Comparison of ENCODE assay signal across 1 cellular context in genomic region chrX:49284212-49284611, GRCh38.
TF ChIP-seq lines count a peak whose summit lies in the region.

No MANE protein-coding gene starts in this region.

TF ChIP-seq in A549, 52 proteins besides CTCF, POLR2A, EP300 and RAD21:
- TF ChIP-seq CHD4 (IDR thresholded peaks at IDR 0.05; ENCODE audit: borderline replicate concordance) = no peak
- TF ChIP-seq BHLHE40 (IDR thresholded peaks at IDR 0.05; ENCODE audit: low read depth, low read length) = no peak
- TF ChIP-seq MAFK (IDR thresholded peaks at IDR 0.05; ENCODE audit: partially characterized antibody) = no peak
- TF ChIP-seq NFE2L2 (conservative IDR thresholded peaks at IDR 0.05; ENCODE audit: low read length) = no peak
- TF ChIP-seq PHF8 (IDR thresholded peaks at IDR 0.05; ENCODE audit: borderline replicate concordance, low read depth) = no peak
- TF ChIP-seq, protein P1, sequence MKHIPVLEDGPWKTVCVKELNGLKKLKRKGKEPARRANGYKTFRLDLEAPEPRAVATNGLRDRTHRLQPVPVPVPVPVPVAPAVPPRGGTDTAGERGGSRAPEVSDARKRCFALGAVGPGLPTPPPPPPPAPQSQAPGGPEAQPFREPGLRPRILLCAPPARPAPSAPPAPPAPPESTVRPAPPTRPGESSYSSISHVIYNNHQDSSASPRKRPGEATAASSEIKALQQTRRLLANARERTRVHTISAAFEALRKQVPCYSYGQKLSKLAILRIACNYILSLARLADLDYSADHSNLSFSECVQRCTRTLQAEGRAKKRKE (CRISPR knock-in tag; IDR thresholded peaks at IDR 0.05; ENCODE audit: low read depth) = no peak
- no peak for TF ChIP-seq KDM5A (IDR thresholded peaks at IDR 0.05)
- no peak for TF ChIP-seq ZFP36 (IDR thresholded peaks at IDR 0.05; ENCODE audit: borderline replicate concordance, partially characterized antibody)
- no peak for TF ChIP-seq RFX5 (IDR thresholded peaks at IDR 0.05)
- TF ChIP-seq FOSL2 (IDR thresholded peaks at IDR 0.05) = no peak
- TF ChIP-seq FOSL2 (CRISPR knock-in tag; IDR thresholded peaks at IDR 0.05) = no peak
- no peak for TF ChIP-seq HMGXB4 (CRISPR knock-in tag; IDR thresholded peaks at IDR 0.05; ENCODE audit: borderline replicate concordance)
- TF ChIP-seq EHMT2 (IDR thresholded peaks at IDR 0.05; ENCODE audit: low read depth) = no peak
- no peak for TF ChIP-seq FOXS1 (CRISPR knock-in tag; IDR thresholded peaks at IDR 0.05)
- TF ChIP-seq TFCP2L1 (CRISPR knock-in tag; IDR thresholded peaks at IDR 0.05) = no peak
- no peak for TF ChIP-seq USF2 (IDR thresholded peaks at IDR 0.05)
- TF ChIP-seq CBX8 (IDR thresholded peaks at IDR 0.05) = no peak
- no peak for TF ChIP-seq HES2 (IDR thresholded peaks at IDR 0.05)
